ENCODE assay signal across 13 cellular contexts in genomic region chr2:3667151-3667631, GRCh38. TPM values are rescaled to one million over a fixed set of nuclear protein-coding genes. Genes with fewer than 3 reads are reported as not detected.
DNase-seq lines count a peak whose midpoint lies in the region; ATAC-seq and TF ChIP-seq lines count a peak whose summit lies in the region.
"Had no signal": no experiment of that assay in that cellular context is flagged by ENCODE, and none has a peak within 500 bp of the region (broad histone marks: within the 10 kb centered on the region; RNA-seq: fewer than 3 reads in every experiment).

No MANE protein-coding gene starts in this region.

- H3K4me3 ChIP-seq in AG04450 (ENCODE audit: low read depth, low read length) = peak overlapping the region; percentile 50
- H3K4me3 ChIP-seq in DOHH2 (ENCODE audit: low read length) = peak overlapping the region; percentile 27
- H3K4me3 ChIP-seq in fibroblast of villous mesenchyme (ENCODE audit: low read depth, low read length) = peak overlapping the region; percentile 42
- H3K4me3 ChIP-seq in osteoblast (ENCODE audit: insufficient read depth, low read length) = no peak overlapping the region

- no peaks in the 10 kb centered on the region for H3K9me2 ChIP-seq in DOHH2 (replicated peaks; ENCODE audit: control insufficient read depth, low read length)

- POLR2A ChIA-PET in AG04450 (lab: Yijun Ruan, JAX) = interaction anchor here (0.6 to 0.8 kb wide), 3 partner anchors 10 to 109 kb away, joined by 3 read pairs; partner anchors contain the start of gene RNASEH1

- peaks cover 7% of the 10 kb centered on the region for H3K27me3 ChIP-seq in AG04450 (ENCODE audit: control insufficient read depth, insufficient read depth, low read length)
- H3K27me3 ChIP-seq in DOHH2 (ENCODE audit: control insufficient read depth, low read length) = no peaks in the 10 kb centered on the region
- no peaks in the 10 kb centered on the region for H3K27me3 ChIP-seq in osteoblast (ENCODE audit: insufficient read depth, low read length)

- peak overlapping the region; percentile 51 for H3K4me2 ChIP-seq in DOHH2 (ENCODE audit: low read length)
- H3K4me2 ChIP-seq in osteoblast (ENCODE audit: insufficient read depth, low read length) = no peak overlapping the region

- TF ChIP-seq CTCF in AG04450 (IDR thresholded peaks at IDR 0.05; ENCODE audit: low read depth, low read length) = no peak
- no peak for TF ChIP-seq CTCF in DOHH2 (IDR thresholded peaks at IDR 0.05; ENCODE audit: low read depth, low read length, poor library complexity, severe bottlenecking)
- no peak for TF ChIP-seq CTCF in fibroblast of villous mesenchyme (IDR thresholded peaks at IDR 0.05; ENCODE audit: insufficient read depth, low read depth, low read length)
- TF ChIP-seq CTCF in osteoblast (IDR thresholded peaks at IDR 0.05; ENCODE audit: extremely low read depth, low read depth, low read length) = no peak

- H3F3A ChIP-seq in DOHH2 (ENCODE audit: control insufficient read depth, insufficient read depth) = no peaks in the 10 kb centered on the region

- H3K79me2 ChIP-seq in DOHH2 (ENCODE audit: control insufficient read depth, low read length) (no peaks in the 10 kb centered on the region), osteoblast (ENCODE audit: insufficient read depth, low read length) (no peaks in the 10 kb centered on the region)

- no peaks in the 10 kb centered on the region for H4K20me1 ChIP-seq in DOHH2 (ENCODE audit: control insufficient read depth, insufficient read depth, low read depth, low read length)
- H4K20me1 ChIP-seq in osteoblast (ENCODE audit: insufficient read depth, low read length) = no peaks in the 10 kb centered on the region

- DNase-seq in AG04450 (ENCODE audit: low read depth, low spot score) (peak; percentile 91), NCI-H510A treated with DMSO at 0.1 percent for 48 hours (lab: John Stamatoyannopoulos, UW) (peak; percentile 90), fibroblast of villous mesenchyme (ENCODE audit: low read depth) (peak; percentile 56), CD1c-positive myeloid dendritic cell (ENCODE audit: extremely low spot score) (no peak), NCI-H226 (no peak), osteoblast (ENCODE audit: insufficient read length, low spot score, missing footprints) (no peak)
- DNase-seq: activated CD8-positive, alpha-beta memory T cell treated with anti-CD3 and anti-CD28 coated beads, Interleukin-2, amount 50 U/mL, for 4 hours; amygdala had no signal

- H3K36me3 ChIP-seq in DOHH2 (ENCODE audit: control insufficient read depth, low read length) (no peaks in the 10 kb centered on the region), osteoblast (ENCODE audit: insufficient read depth, low read length) (no peaks in the 10 kb centered on the region)

- CTCF ChIA-PET in AG04450 (lab: Charles Lee) = interaction anchor here (1.0 kb wide), 1 partner anchor 44 kb away, joined by 3 read pairs; no protein-coding TSS in a partner anchor

- no peak for ATAC-seq in GM18519 (IDR thresholded peaks at IDR 0.05; ENCODE audit: low FRiP score, unreplicated experiment)

- H2AFZ ChIP-seq in osteoblast (ENCODE audit: low read length) = no peak overlapping the region

- H3K9me3 ChIP-seq in AG04450 (ENCODE audit: control insufficient read depth, insufficient read depth, low read length) (peaks cover 12% of the 10 kb centered on the region), DOHH2 (ENCODE audit: control insufficient read depth, insufficient read depth, low read length) (no peaks in the 10 kb centered on the region), osteoblast (ENCODE audit: low read depth, low read length) (no peaks in the 10 kb centered on the region)

- peak overlapping the region; percentile 88 for H3K27ac ChIP-seq in AG04450 (ENCODE audit: low read depth, low read length)
- no peak overlapping the region for H3K27ac ChIP-seq in DOHH2 (ENCODE audit: low read depth, low read length)
- no peak overlapping the region for H3K27ac ChIP-seq in osteoblast (ENCODE audit: low read depth, low read length)

- H3K4me1 ChIP-seq in DOHH2 (ENCODE audit: control insufficient read depth, low read length) (peaks cover 19% of the 10 kb centered on the region), osteoblast (ENCODE audit: insufficient read depth, low read length) (no peaks in the 10 kb centered on the region)

RNA-seq across cellular contexts. Expression of gene ALLC, which starts 9.2 kb away (rescaled TPM):
- polyA plus RNA-seq in AG04450 (2011; rRNA removed) = not detected in 2 replicates
- not detected in 2 replicates for polyA minus RNA-seq in AG04450 (2011; rRNA and poly(A)+ RNA removed)
- total RNA-seq in fibroblast of villous mesenchyme = under 0.01 TPM in 1 of 2 replicates, not detected in the other
- total RNA-seq in osteoblast = not detected in 2 replicates
- total RNA-seq: H4, RPMI7951 had no signal
- polyA plus RNA-seq: CD14-positive monocyte had no signal

RNA-seq across cellular contexts. Expression of gene DCDC2C, which starts 36.2 kb away (rescaled TPM):
- not detected in 2 replicates for polyA plus RNA-seq in AG04450 (2011; rRNA removed)
- not detected in 2 replicates for polyA minus RNA-seq in AG04450 (2011; rRNA and poly(A)+ RNA removed)
- total RNA-seq in fibroblast of villous mesenchyme = not detected in 2 replicates
- total RNA-seq in osteoblast = not detected in 2 replicates
- total RNA-seq: H4, RPMI7951 had no signal
- polyA plus RNA-seq: CD14-positive monocyte had no signal

Comparison
In these comparisons a context has a peak if more than half of its experiments do, and no peak if none do; other contexts are left out.
1. DNase-seq: peak in AG04450 (single experiment), NCI-H510A treated with DMSO at 0.1 percent for 48 hours (single experiment) and fibroblast of villous mesenchyme (single experiment); none in CD1c-positive myeloid dendritic cell (single experiment), NCI-H226 (single experiment) and osteoblast (single experiment).